Comparison of ENCODE assay signal across 8 cellular contexts in the genomic region with DNA sequence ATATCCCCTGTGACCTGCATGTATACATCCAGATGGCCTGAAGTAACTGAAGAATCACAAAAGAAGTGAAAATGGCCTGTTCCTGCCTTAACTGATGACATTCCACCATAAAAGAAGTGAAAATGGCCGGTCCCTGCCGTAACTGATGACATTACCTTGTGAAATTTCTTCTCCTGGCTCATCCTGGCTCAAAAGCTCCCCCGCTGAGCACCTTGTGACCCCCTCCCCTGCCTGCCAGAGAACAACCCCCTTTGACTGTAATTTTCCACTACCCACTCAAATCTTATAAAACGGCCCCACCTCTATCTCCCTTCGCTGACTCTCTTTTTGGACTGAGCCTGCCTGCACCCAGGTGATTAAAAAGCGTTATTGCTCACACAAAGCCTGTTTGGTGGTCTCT. TPM values are rescaled to one million over a fixed set of nuclear protein-coding genes. Genes with fewer than 3 reads are reported as not detected.
"Had no signal": no experiment of that assay in that cellular context is flagged by ENCODE, and none has a peak within 500 bp of the region (broad histone marks: within the 10 kb centered on the region; RNA-seq: fewer than 3 reads in every experiment).

No MANE protein-coding gene starts in this region.

RNA-seq across cellular contexts. Expression of gene TMEM229A, which starts 24.6 kb away (rescaled TPM):
- total RNA-seq: naive thymus-derived CD8-positive, alpha-beta T cell; natural killer cell treated with Interleukin-12 subunit alpha and Interleukin-12 subunit beta and Interleukin-15 and Interleukin-18, amount 100 ng/mL, for 72 hours; omental fat pad; osteocyte; pulmonary artery endothelial cell; smooth muscle cell; suprapubic skin; upper lobe of right lung had no signal
- polyA plus RNA-seq: naive thymus-derived CD8-positive, alpha-beta T cell; smooth muscle cell had no signal
